ENCODE assay signal across 15 cellular contexts in the genomic region with DNA sequence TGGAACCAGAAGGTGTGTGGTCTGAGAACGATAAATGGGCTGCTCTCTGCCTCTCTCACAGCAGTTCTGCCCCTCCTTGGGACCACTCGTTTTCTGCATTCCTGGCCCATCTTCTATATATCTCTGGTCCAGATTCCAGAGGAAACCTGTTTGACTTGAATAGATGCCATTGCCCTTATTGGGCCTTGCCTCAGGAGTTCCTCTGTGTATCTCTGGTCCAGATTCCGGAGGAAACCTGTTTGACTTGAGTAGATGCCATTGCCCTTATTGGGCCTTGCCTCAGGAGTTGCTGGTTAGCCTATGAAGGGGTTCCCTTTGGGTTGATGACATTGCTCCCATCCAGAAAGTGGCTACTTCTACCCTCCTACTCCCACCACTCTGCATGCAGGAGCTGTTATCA.
A peak's percentile ranks its signal among the peaks of the same experiment; 100 is the strongest.
DNase-seq lines count a peak whose midpoint lies in the region; ATAC-seq and TF ChIP-seq lines count a peak whose summit lies in the region.
"Had no signal": no experiment of that assay in that cellular context is flagged by ENCODE, and none has a peak within 500 bp of the region (broad histone marks: within the 10 kb centered on the region; RNA-seq: fewer than 3 reads in every experiment).

No MANE protein-coding gene starts in this region.

- no peaks in the 10 kb centered on the region for H3K9me2 ChIP-seq in PC-9 (ENCODE audit: insufficient read depth)
- no peaks in the 10 kb centered on the region for H3K9me2 ChIP-seq in hepatocyte (replicated peaks; ENCODE audit: insufficient read depth)

- CTCF ChIA-PET in PC-9 (lab: Charles Lee) = no interaction called here

- peak overlapping the region; percentile 67 for H3K4me3 Mint-ChIP-seq in type B pancreatic cell
- H3K4me3 Mint-ChIP-seq in activated naive CD8-positive, alpha-beta T cell treated with anti-CD3 and anti-CD28 coated beads, Interleukin-2, amount 50 U/mL, for 24 hours = no peak overlapping the region
- H3K4me3 Mint-ChIP-seq: B cell; CD4-positive, alpha-beta T cell; IgD-negative memory B cell had no signal

- H3K27me3 ChIP-seq in PC-9 (ENCODE audit: insufficient read depth, low read depth) (no peaks in the 10 kb centered on the region), hepatocyte (no peaks in the 10 kb centered on the region)

- no TSS peak for BruUV-seq in PC-9 (replicated peaks; lab: Mats Ljungman, UMichigan)

- no peaks in the 10 kb centered on the region for H3K27me3 Mint-ChIP-seq in type B pancreatic cell
- no peaks in the 10 kb centered on the region for H3K27me3 Mint-ChIP-seq in activated naive CD8-positive, alpha-beta T cell treated with anti-CD3 and anti-CD28 coated beads, Interleukin-2, amount 50 U/mL, for 24 hours
- H3K27me3 Mint-ChIP-seq: B cell; CD4-positive, alpha-beta T cell; IgD-negative memory B cell had no signal

- H2AFZ ChIP-seq in PC-9 = no peak overlapping the region
- H2AFZ ChIP-seq in hepatocyte = no peak overlapping the region
- H2AFZ ChIP-seq: GM23248 had no signal

- 73% methylated on average over 3 of the region's 3 CpGs for WGBS in hepatocyte (ENCODE audit: low lambda C conversion rate, missing lambda C conversion rate)

- H3K36me3 ChIP-seq in PC-9 (ENCODE audit: low read depth) (peaks cover 40% of the 10 kb centered on the region), hepatocyte (replicated peaks; ENCODE audit: insufficient read depth, low read depth) (no peaks in the 10 kb centered on the region)

- ATAC-seq in activated naive CD8-positive, alpha-beta T cell treated with anti-CD3 and anti-CD28 coated beads, Interleukin-2, amount 50 U/mL, for 24 hours = no peak
- ATAC-seq in HG03521 (IDR thresholded peaks at IDR 0.05; ENCODE audit: unreplicated experiment) = no peak
- ATAC-seq: HCT116 had no signal

- H3K4me1 Mint-ChIP-seq in type B pancreatic cell (ENCODE audit: unreplicated experiment) = no peaks in the 10 kb centered on the region
- H3K4me1 Mint-ChIP-seq in activated naive CD8-positive, alpha-beta T cell treated with anti-CD3 and anti-CD28 coated beads, Interleukin-2, amount 50 U/mL, for 24 hours = no peaks in the 10 kb centered on the region
- H3K4me1 Mint-ChIP-seq: B cell had no signal

- peak; percentile 83 for DNase-seq in ELF-1 (ENCODE audit: low read depth, low spot score)
- DNase-seq in PC-9 = peak in 1 of 2 experiments; percentile 84
- DNase-seq in hepatocyte (ENCODE audit: low spot score) = no peak
- DNase-seq in type B pancreatic cell (ENCODE audit: extremely low spot score, unreplicated experiment) = no peak
- no peak for DNase-seq in activated naive CD8-positive, alpha-beta T cell treated with anti-CD3 and anti-CD28 coated beads, Interleukin-2, amount 50 U/mL, for 24 hours
- DNase-seq in NCI-H748 treated with DMSO at 0.1 percent for 48 hours (lab: John Stamatoyannopoulos, UW) = no peak
- DNase-seq: ACHN; C1 segment of cervical spinal cord; CD4-positive, alpha-beta T cell; GM23248 had no signal

- H3K36me3 Mint-ChIP-seq in type B pancreatic cell = peaks cover 74% of the 10 kb centered on the region
- peaks cover 78% of the 10 kb centered on the region for H3K36me3 Mint-ChIP-seq in activated naive CD8-positive, alpha-beta T cell treated with anti-CD3 and anti-CD28 coated beads, Interleukin-2, amount 50 U/mL, for 24 hours (ENCODE audit: low read depth)

- intact Hi-C loops in PC-9 (cut with micrococcal nuclease; ENCODE audit: unreplicated experiment) = no loop called here

- H3K9me3 Mint-ChIP-seq in type B pancreatic cell = peaks cover 31% of the 10 kb centered on the region
- peaks cover 18% of the 10 kb centered on the region for H3K9me3 Mint-ChIP-seq in activated naive CD8-positive, alpha-beta T cell treated with anti-CD3 and anti-CD28 coated beads, Interleukin-2, amount 50 U/mL, for 24 hours

- TF ChIP-seq CTCF in PC-9 (conservative IDR thresholded peaks at IDR 0.05) (no peak), hepatocyte (IDR thresholded peaks at IDR 0.05; ENCODE audit: poor library complexity) (no peak), type B pancreatic cell (conservative IDR thresholded peaks at IDR 0.05) (no peak)

- POLR2A ChIA-PET in PC-9 (lab: Charles Lee; ENCODE audit: unreplicated experiment) = no interaction called here

- H4K20me1 ChIP-seq in PC-9 (ENCODE audit: insufficient read depth) (no peaks in the 10 kb centered on the region), hepatocyte (ENCODE audit: insufficient read depth, poor library complexity, severe bottlenecking) (no peaks in the 10 kb centered on the region)

- peaks cover 17% of the 10 kb centered on the region for H3K79me2 ChIP-seq in PC-9 (ENCODE audit: low read depth)
- H3K79me2 ChIP-seq in hepatocyte = peaks cover 46% of the 10 kb centered on the region

- H3F3A ChIP-seq in PC-9 (ENCODE audit: insufficient read depth, low read depth) = peaks cover 10% of the 10 kb centered on the region; the same call in 1 of the 2 replicates

- H3K27ac ChIP-seq in PC-9 (0 out of 2 replicates have a peak overlapping the region, but pooled peaks have one; percentile 14), hepatocyte (peak overlapping the region; percentile 13)
- H3K27ac ChIP-seq: GM23248, KMS-11 had no signal

- H3K27ac Mint-ChIP-seq in type B pancreatic cell = peak overlapping the region; percentile 96
- no peak overlapping the region for H3K27ac Mint-ChIP-seq in activated naive CD8-positive, alpha-beta T cell treated with anti-CD3 and anti-CD28 coated beads, Interleukin-2, amount 50 U/mL, for 24 hours
- H3K27ac Mint-ChIP-seq: B cell; CD4-positive, alpha-beta T cell; IgD-negative memory B cell had no signal

- no peak overlapping the region for H3K4me3 ChIP-seq in PC-9
- H3K4me3 ChIP-seq in hepatocyte = no peak overlapping the region
- H3K4me3 ChIP-seq: GM23248 had no signal

- H3K4me2 ChIP-seq in PC-9 (peak overlapping the region; percentile 18; the same call in 1 of the 2 replicates), hepatocyte (no peak overlapping the region)
- H3K4me2 ChIP-seq: KMS-11 had no signal

- peaks cover 18% of the 10 kb centered on the region for H3K4me1 ChIP-seq in PC-9 (replicated peaks; ENCODE audit: insufficient read depth)
- H3K4me1 ChIP-seq in hepatocyte (ENCODE audit: insufficient read depth) = peaks cover 15% of the 10 kb centered on the region

- H3K9me3 ChIP-seq in PC-9 (ENCODE audit: insufficient read depth, low read depth) = no peaks in the 10 kb centered on the region; the same call in 1 of the 2 replicates
- H3K9me3 ChIP-seq in hepatocyte (ENCODE audit: low read depth) = peaks cover 8% of the 10 kb centered on the region
